In genomic region chr18:79632765-79633164, GRCh38 we compare ENCODE assay signal across 17 cellular contexts.
"Had no signal": no experiment of that assay in that cellular context is flagged by ENCODE, and none has a peak within 500 bp of the region (broad histone marks: within the 10 kb centered on the region; RNA-seq: fewer than 3 reads in every experiment).

No MANE protein-coding gene starts in this region.

- ATAC-seq: naive thymus-derived CD4-positive, alpha-beta T cell; pancreas; stimulated activated memory B cell treated with anti-CD40 and anti-IgM and Interleukin-4, amounts not matched to agents 10 μg/mL and 1 μg/mL and 100 μg/mL, for 72 hours had no signal

- H3K27ac ChIP-seq: cardiac muscle cell, colonic mucosa, neural progenitor cell, pancreas, thoracic aorta, tibial nerve, upper lobe of left lung had no signal

- H3K4me3 ChIP-seq: cardiac muscle cell, colonic mucosa, neural progenitor cell, pancreas, smooth muscle cell, thoracic aorta, tibial nerve, upper lobe of left lung had no signal

- H3K36me3 ChIP-seq: cardiac muscle cell, colonic mucosa, neural progenitor cell, pancreas, thoracic aorta, tibial nerve, upper lobe of left lung had no signal

- DNase-seq: colonic mucosa; dermis blood vessel endothelial cell; mesenchymal stem cell; midbrain; naive thymus-derived CD4-positive, alpha-beta T cell; nucleus accumbens; pancreas; stimulated activated CD4-positive, alpha-beta T cell treated with anti-CD3 and anti-CD28 coated beads, Interleukin-2, amount 100 ng/mL, for 24 hours; stimulated activated CD4-positive, alpha-beta T cell treated with anti-CD3 and anti-CD28 coated beads, Interleukin-4, amount 100 ng/mL, for 24 hours; stimulated activated naive CD8-positive, alpha-beta T cell treated with anti-CD3 and anti-CD28 coated beads, Interleukin-15, Interleukin-2, amounts not matched to agents 100 U/mL and 50 U/mL, for 24 hours; upper lobe of left lung had no signal

- H2AFZ ChIP-seq: neural progenitor cell had no signal

- H3K4me1 ChIP-seq: colonic mucosa, neural progenitor cell, pancreas, upper lobe of left lung had no signal

- H3K9ac ChIP-seq: neural progenitor cell had no signal

- H3K4me2 ChIP-seq: neural progenitor cell, smooth muscle cell had no signal

- H3K9me3 ChIP-seq: colonic mucosa, pancreas, thoracic aorta, tibial nerve, upper lobe of left lung had no signal
